ENCODE assay signal across 12 cellular contexts in the genomic region with DNA sequence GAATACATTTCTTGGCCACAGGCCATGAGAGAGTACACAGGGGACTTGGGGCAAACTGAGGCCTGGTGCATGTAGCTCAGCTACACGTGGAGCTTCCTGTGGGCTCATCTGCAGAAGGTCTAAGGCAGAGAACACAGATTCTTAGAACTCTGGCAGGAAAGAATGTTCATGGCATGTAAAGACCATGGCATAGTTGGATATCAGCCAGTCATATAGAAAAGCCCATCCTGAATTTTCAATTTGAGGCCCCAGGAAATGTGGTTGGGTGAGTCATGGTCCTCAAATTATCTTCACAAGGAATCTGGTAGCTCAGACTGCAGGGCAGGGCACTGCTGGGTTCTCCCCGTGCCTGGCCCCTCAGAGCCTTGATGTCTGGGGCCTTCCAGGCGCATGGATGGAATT. TPM values are rescaled to one million over a fixed set of nuclear protein-coding genes. Genes with fewer than 3 reads are reported as not detected.
DNase-seq lines count a peak whose midpoint lies in the region; FAIRE-seq and TF ChIP-seq lines count a peak whose summit lies in the region.
"Had no signal": no experiment of that assay in that cellular context is flagged by ENCODE, and none has a peak within 500 bp of the region (broad histone marks: within the 10 kb centered on the region; RNA-seq: fewer than 3 reads in every experiment).

No MANE protein-coding gene starts in this region.

- H2AK5ac ChIP-seq in mesendoderm (ENCODE audit: low read length): no peak overlapping the region

- peaks cover 15% of the 10 kb centered on the region for H3K4me1 ChIP-seq in mesendoderm (ENCODE audit: control insufficient read depth, low read depth, low read length)

- no peaks in the 10 kb centered on the region for H3K79me2 ChIP-seq in mesendoderm (ENCODE audit: control insufficient read depth, insufficient read depth, low read length)

- no peak overlapping the region for H2BK5ac ChIP-seq in mesendoderm (ENCODE audit: low read length)

- no peak overlapping the region for H4K8ac ChIP-seq in mesendoderm (ENCODE audit: low read depth, low read length)

- H3K36me3 Mint-ChIP-seq in nephron progenitor cell (ENCODE audit: low read depth): peaks cover 41% of the 10 kb centered on the region

- H3K27ac Mint-ChIP-seq in nephron progenitor cell: peak overlapping the region; percentile 99

- no peak overlapping the region for H3K4me2 ChIP-seq in mesendoderm (ENCODE audit: low read length)

- H3K4me3 Mint-ChIP-seq in nephron progenitor cell: peak overlapping the region; percentile 66

- H3K27me3 Mint-ChIP-seq in nephron progenitor cell (ENCODE audit: low read depth, poor library complexity): no peaks in the 10 kb centered on the region

- CTCF ChIA-PET in HEK293T (lab: Yijun Ruan, JAX): no interaction called here

- peaks cover 2% of the 10 kb centered on the region for H3K36me3 ChIP-seq in bronchial epithelial cell (ENCODE audit: control insufficient read depth, insufficient read depth, low read length)
- H3K36me3 ChIP-seq in mesendoderm (ENCODE audit: control insufficient read depth, insufficient read depth, low read length): peaks cover 2% of the 10 kb centered on the region

- peak; percentile 61 for DNase-seq in GM03348 (ENCODE audit: low spot score)
- DNase-seq in OCI-M1 (lab: John Stamatoyannopoulos, UW): peak; percentile 83
- peak; percentile 70 for DNase-seq in bronchial epithelial cell (ENCODE audit: low read depth)
- no peak for DNase-seq in nephron progenitor cell
- no peak for DNase-seq in NCI-H446 (lab: John Stamatoyannopoulos, UW)
- no peak for DNase-seq in HEK293T (ENCODE audit: extremely low spot score)
- no peak for DNase-seq in amygdala (lab: John Stamatoyannopoulos, UW)
- DNase-seq in mesendoderm: no peak
- DNase-seq: activated CD8-positive, alpha-beta memory T cell treated with anti-CD3 and anti-CD28 coated beads for 24 hours; left colon; stimulated activated naive CD4-positive, alpha-beta T cell had no signal

- no peak overlapping the region for H3K9ac ChIP-seq in mesendoderm (ENCODE audit: low read length)

- no peak overlapping the region for H3K18ac ChIP-seq in mesendoderm (ENCODE audit: low read length)

- H2BK120ac ChIP-seq in mesendoderm (ENCODE audit: low read depth, low read length): no peak overlapping the region

- H3K4ac ChIP-seq in mesendoderm (ENCODE audit: low read depth, low read length): no peak overlapping the region

- H3K4me1 Mint-ChIP-seq in nephron progenitor cell: peaks cover 96% of the 10 kb centered on the region

- no peaks in the 10 kb centered on the region for H3K79me1 ChIP-seq in mesendoderm (ENCODE audit: low read length)

- no peak overlapping the region for H3K23ac ChIP-seq in mesendoderm (ENCODE audit: low read length)

- H3K9me3 Mint-ChIP-seq in nephron progenitor cell: no peaks in the 10 kb centered on the region

- TF ChIP-seq CTCF in bronchial epithelial cell (IDR thresholded peaks at IDR 0.05; ENCODE audit: insufficient read depth, low read length, severe bottlenecking) (no peak), nephron progenitor cell (IDR thresholded peaks at IDR 0.05) (no peak)

- H3K27me3 ChIP-seq in bronchial epithelial cell (ENCODE audit: control insufficient read depth, insufficient read depth, low read length): no peaks in the 10 kb centered on the region
- H3K27me3 ChIP-seq in mesendoderm (ENCODE audit: insufficient read depth, low read length, poor library complexity): no peaks in the 10 kb centered on the region
- H3K27me3 ChIP-seq: right lobe of liver had no signal

- H2BK15ac ChIP-seq in mesendoderm (replicated peaks; ENCODE audit: low read depth): no peak overlapping the region

- WGBS in mesendoderm (ENCODE audit: extremely low coverage, insufficient coverage, low lambda C conversion rate): no CpG with 5 or more reads among the region's 3 CpGs

- H3K4me3 ChIP-seq in bronchial epithelial cell (ENCODE audit: low read depth, low read length) (no peak overlapping the region), mesendoderm (ENCODE audit: low read length) (no peak overlapping the region)
- H3K4me3 ChIP-seq: right lobe of liver had no signal

- no peak overlapping the region for H3K56ac ChIP-seq in mesendoderm (ENCODE audit: low read length)

- POLR2A ChIA-PET in HEK293T (lab: Yijun Ruan, JAX): interaction anchor here (0.8 kb wide), 1 partner anchor 38 kb away, joined by 3 read pairs; a partner anchor contains a TSS

- no peak for FAIRE-seq in bronchial epithelial cell (lab: Jason Lieb, UNC)

- no peak overlapping the region for H3K27ac ChIP-seq in mesendoderm (ENCODE audit: low read depth, low read length)

- H4K5ac ChIP-seq in mesendoderm (ENCODE audit: low read length): no peak overlapping the region

TF ChIP-seq in HEK293T, 16 proteins besides CTCF, POLR2A, EP300 and RAD21:
- TF ChIP-seq FOXM1 (IDR thresholded peaks at IDR 0.05; ENCODE audit: borderline replicate concordance) (no peak), HDGF (IDR thresholded peaks at IDR 0.05; ENCODE audit: borderline replicate concordance) (no peak), ZNF384 (IDR thresholded peaks at IDR 0.05) (no peak), L3MBTL2 (conservative IDR thresholded peaks at IDR 0.05) (no peak), ARNT (IDR thresholded peaks at IDR 0.05) (no peak), SP1 (IDR thresholded peaks at IDR 0.05) (no peak), NFRKB (IDR thresholded peaks at IDR 0.05) (no peak), LEF1 (IDR thresholded peaks at IDR 0.05; ENCODE audit: borderline replicate concordance) (no peak)

RNA-seq across cellular contexts. Expression of a gene that starts 13.7 kb away (rescaled TPM):
- total RNA-seq in bronchial epithelial cell: 10.9 and 12.4 TPM in 2 replicates
- polyA plus RNA-seq in mesendoderm (2013, experiment 1 of 2): 8.4 TPM
- 8.7 TPM for polyA plus RNA-seq in mesendoderm (2013, experiment 2 of 2)

RNA-seq across cellular contexts. Expression of a gene that starts 37.9 kb away (rescaled TPM):
- 9.5 and 11.6 TPM in 2 replicates for total RNA-seq in bronchial epithelial cell
- polyA plus RNA-seq in mesendoderm (2013, experiment 1 of 2): 20.0 TPM
- 20.1 TPM for polyA plus RNA-seq in mesendoderm (2013, experiment 2 of 2)

RNA-seq across cellular contexts. Expression of a gene that starts 58.9 kb away (rescaled TPM):
- total RNA-seq in bronchial epithelial cell: 2.1 and 3.3 TPM in 2 replicates
- 3.8 TPM for polyA plus RNA-seq in mesendoderm (2013, experiment 1 of 2)
- polyA plus RNA-seq in mesendoderm (2013, experiment 2 of 2): 4.2 TPM

Comparison
In these comparisons a context has a peak if more than half of its experiments do, and no peak if none do; other contexts are left out.
1. DNase-seq: peak in GM03348 (single experiment), OCI-M1 (single experiment) and bronchial epithelial cell (single experiment); none in nephron progenitor cell (single experiment), NCI-H446 (0 of 2), HEK293T (single experiment), amygdala (0 of 56) and mesendoderm (single experiment).